Comparison of ENCODE assay signal across 22 cellular contexts in the genomic region with DNA sequence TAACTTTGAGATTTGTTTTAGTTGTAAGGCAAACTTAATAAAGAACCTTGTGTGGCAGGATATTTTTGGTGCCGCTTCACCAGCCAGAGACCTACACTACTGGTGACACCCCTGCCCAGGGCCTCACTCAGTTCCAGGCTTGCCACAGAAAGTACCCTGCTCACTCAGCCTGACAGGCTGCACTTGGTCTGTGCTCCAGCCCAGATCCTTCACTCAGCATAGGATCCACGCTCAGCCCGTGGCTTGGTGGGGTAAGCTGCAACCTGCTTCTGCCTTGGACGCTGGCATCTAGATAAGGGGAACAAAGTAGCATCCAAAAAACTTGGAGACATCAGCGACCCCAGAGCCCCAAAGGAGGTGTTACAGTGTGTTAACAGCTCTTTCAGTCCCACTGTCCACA.
"Had no signal": no experiment of that assay in that cellular context is flagged by ENCODE, and none has a peak within 500 bp of the region (broad histone marks: within the 10 kb centered on the region; RNA-seq: fewer than 3 reads in every experiment).

No MANE protein-coding gene starts in this region.

- H3K27me3 ChIP-seq: colonic mucosa, esophagus squamous epithelium, heart right ventricle, left lung, neutrophil, pancreas, right lobe of liver, stomach, thyroid gland had no signal

- H3K9me3 ChIP-seq: colonic mucosa, neutrophil, pancreas, right lobe of liver, thyroid gland had no signal

- ATAC-seq: heart right ventricle; left cardiac atrium; left lung; naive thymus-derived CD8-positive, alpha-beta T cell; pancreas had no signal

- H3K27ac ChIP-seq: colonic mucosa, esophagus squamous epithelium, heart right ventricle, left lung, neutrophil, pancreas, right lobe of liver, stomach, thyroid gland had no signal

- DNase-seq: colonic mucosa; effector memory CD4-positive, alpha-beta T cell; erythroblast; esophagus squamous epithelium; foreskin melanocyte; glutamatergic neuron; heart right ventricle; hippocampal formation; left cardiac atrium; left lung; naive thymus-derived CD8-positive, alpha-beta T cell; nephron progenitor cell; pancreas; right lobe of liver; small intestine; stimulated activated CD4-positive, alpha-beta T cell treated with anti-CD3 and anti-CD28 coated beads, Interleukin-15, amount 100 ng/mL, for 24 hours; stimulated activated CD4-positive, alpha-beta T cell treated with anti-CD3 and anti-CD28 coated beads, Interleukin-4, amount 100 ng/mL, for 1 hour; stimulated activated CD8-positive, alpha-beta memory T cell treated with anti-CD3 and anti-CD28 coated beads, Interleukin-4, amount 100 ng/mL, for 48 hours; stimulated activated naive CD4-positive, alpha-beta T cell treated with Interleukin-2 at 50 U/mL for 16 hours; stomach; thyroid gland had no signal

- H3K4me3 ChIP-seq: colonic mucosa, esophagus squamous epithelium, heart right ventricle, left lung, pancreas, right lobe of liver, stomach, thyroid gland had no signal

- H3K36me3 ChIP-seq: colonic mucosa, esophagus squamous epithelium, heart right ventricle, left lung, neutrophil, pancreas, right lobe of liver, stomach, thyroid gland had no signal

- H3K4me1 ChIP-seq: colonic mucosa, esophagus squamous epithelium, heart right ventricle, left lung, pancreas, right lobe of liver, stomach, thyroid gland had no signal
